15 cellular contexts compared by ENCODE assay signal in genomic region chr15:67095834-67096366, GRCh38. TPM values are rescaled to one million over a fixed set of nuclear protein-coding genes. Genes with fewer than 3 reads are reported as not detected.
DNase-seq lines count a peak whose midpoint lies in the region; ATAC-seq and TF ChIP-seq lines count a peak whose summit lies in the region.
"Had no signal": no experiment of that assay in that cellular context is flagged by ENCODE, and none has a peak within 500 bp of the region (broad histone marks: within the 10 kb centered on the region; RNA-seq: fewer than 3 reads in every experiment).

No MANE protein-coding gene starts in this region.

- H3K4me3 ChIP-seq in OCI-LY1 (ENCODE audit: low read depth, low read length, poor library complexity, severe bottlenecking) (no peak overlapping the region), osteoblast (ENCODE audit: insufficient read depth, low read length) (no peak overlapping the region)
- H3K4me3 ChIP-seq: spleen, stomach had no signal

- DNase-seq in activated T-cell treated with anti-CD3 and anti-CD28 coated beads, Interleukin-2, amount 50 U/mL, for 24 hours = peak; percentile 31
- DNase-seq in activated T-cell treated with anti-CD3 and anti-CD28 coated beads for 4 hours (no peak), osteoblast (ENCODE audit: insufficient read length, low spot score, missing footprints) (no peak), NCI-H2029 (lab: John Stamatoyannopoulos, UW) (no peak), NCI-H2227 (lab: John Stamatoyannopoulos, UW; ENCODE audit: unreplicated experiment) (no peak)
- DNase-seq: activated T-cell treated with anti-CD3 and anti-CD28 coated beads, Interleukin-2, amount 50 U/mL, for 4 hours; anterior cingulate cortex; NCI-H1417; NCI-H2171; spleen; stomach had no signal

- peak overlapping the region; percentile 90 for H3K27ac ChIP-seq in OCI-LY1 (ENCODE audit: low read depth, low read length, poor library complexity, severe bottlenecking)
- H3K27ac ChIP-seq in osteoblast (ENCODE audit: low read depth, low read length) = peak overlapping the region; percentile 84
- H3K27ac ChIP-seq: stomach had no signal

- peaks cover 61% of the 10 kb centered on the region for H3K36me3 Mint-ChIP-seq in activated T-cell treated with anti-CD3 and anti-CD28 coated beads, Interleukin-2, amount 50 U/mL, for 24 hours (ENCODE audit: low read depth)
- H3K36me3 Mint-ChIP-seq in activated naive CD8-positive, alpha-beta T cell = peaks cover 8% of the 10 kb centered on the region
- H3K36me3 Mint-ChIP-seq: WTC11 had no signal

- H2AFZ ChIP-seq in OCI-LY1 (ENCODE audit: low read length) = no peak overlapping the region
- no peak overlapping the region for H2AFZ ChIP-seq in osteoblast (ENCODE audit: low read length)

- H3K9me3 ChIP-seq in OCI-LY1 (ENCODE audit: low read length) = no peaks in the 10 kb centered on the region
- no peaks in the 10 kb centered on the region for H3K9me3 ChIP-seq in osteoblast (ENCODE audit: low read depth, low read length)
- H3K9me3 ChIP-seq: spleen, stomach had no signal

- peak overlapping the region; percentile 76 for H3K27ac Mint-ChIP-seq in activated T-cell treated with anti-CD3 and anti-CD28 coated beads, Interleukin-2, amount 50 U/mL, for 24 hours
- H3K27ac Mint-ChIP-seq in activated naive CD8-positive, alpha-beta T cell = peak overlapping the region; percentile 8
- H3K27ac Mint-ChIP-seq: WTC11 had no signal

- ATAC-seq in GM21528 (IDR thresholded peaks at IDR 0.05; ENCODE audit: low FRiP score, unreplicated experiment) = no peak
- ATAC-seq: activated T-cell treated with anti-CD3 and anti-CD28 coated beads, Interleukin-2, amount 50 U/mL, for 4 hours; WTC11 had no signal

- no peaks in the 10 kb centered on the region for H3K9me3 Mint-ChIP-seq in activated T-cell treated with anti-CD3 and anti-CD28 coated beads, Interleukin-2, amount 50 U/mL, for 24 hours
- no peaks in the 10 kb centered on the region for H3K9me3 Mint-ChIP-seq in activated naive CD8-positive, alpha-beta T cell (ENCODE audit: low read depth)
- H3K9me3 Mint-ChIP-seq: activated T-cell treated with anti-CD3 and anti-CD28 coated beads, Interleukin-2, amount 50 U/mL, for 4 hours; WTC11 had no signal

- H3K36me3 ChIP-seq in OCI-LY1 (ENCODE audit: insufficient read depth, low read length) (peaks cover 28% of the 10 kb centered on the region; the same call in 1 of the 2 replicates), osteoblast (ENCODE audit: insufficient read depth, low read length) (peaks cover 79% of the 10 kb centered on the region)

- TF ChIP-seq CTCF in OCI-LY1 (IDR thresholded peaks at IDR 0.05; ENCODE audit: low read length) (no peak), osteoblast (IDR thresholded peaks at IDR 0.05; ENCODE audit: extremely low read depth, low read depth, low read length) (no peak)

- peaks cover 100% of the 10 kb centered on the region for H3K4me1 ChIP-seq in OCI-LY1 (ENCODE audit: insufficient read depth, low read length, severe bottlenecking)
- peaks cover 68% of the 10 kb centered on the region for H3K4me1 ChIP-seq in osteoblast (ENCODE audit: insufficient read depth, low read length)

- no peaks in the 10 kb centered on the region for H3K9me2 ChIP-seq in OCI-LY1 (ENCODE audit: low read depth, low read length)

- H3K4me1 Mint-ChIP-seq in activated T-cell treated with anti-CD3 and anti-CD28 coated beads, Interleukin-2, amount 50 U/mL, for 24 hours (ENCODE audit: low read depth) = peaks cover 90% of the 10 kb centered on the region
- peaks cover 64% of the 10 kb centered on the region for H3K4me1 Mint-ChIP-seq in activated naive CD8-positive, alpha-beta T cell (ENCODE audit: low read depth)

- no peak overlapping the region for H3K4me3 Mint-ChIP-seq in activated T-cell treated with anti-CD3 and anti-CD28 coated beads, Interleukin-2, amount 50 U/mL, for 24 hours
- H3K4me3 Mint-ChIP-seq in activated naive CD8-positive, alpha-beta T cell = no peak overlapping the region
- H3K4me3 Mint-ChIP-seq: activated T-cell treated with anti-CD3 and anti-CD28 coated beads, Interleukin-2, amount 50 U/mL, for 4 hours; WTC11 had no signal

- H3K9ac ChIP-seq in OCI-LY1 (ENCODE audit: low read length) = no peak overlapping the region

- H3K27me3 ChIP-seq in OCI-LY1 (ENCODE audit: insufficient read depth, low read length) = no peaks in the 10 kb centered on the region
- H3K27me3 ChIP-seq in osteoblast (ENCODE audit: insufficient read depth, low read length) = no peaks in the 10 kb centered on the region
- H3K27me3 ChIP-seq: spleen, stomach had no signal

- H4K20me1 ChIP-seq in OCI-LY1 (ENCODE audit: insufficient read depth, low read length) = no peaks in the 10 kb centered on the region
- peaks cover 44% of the 10 kb centered on the region for H4K20me1 ChIP-seq in osteoblast (ENCODE audit: insufficient read depth, low read length)

- peak overlapping the region; percentile 29; the same call in 1 of the 2 replicates for H3K4me2 ChIP-seq in OCI-LY1 (ENCODE audit: low read length)
- no peak overlapping the region for H3K4me2 ChIP-seq in osteoblast (ENCODE audit: insufficient read depth, low read length)

- H3F3A ChIP-seq in OCI-LY1 (ENCODE audit: insufficient read depth, low read length) = 0 out of 2 replicates have a peak, but pooled peaks cover 4% of the 10 kb centered on the region

- no peaks in the 10 kb centered on the region for H3K27me3 Mint-ChIP-seq in activated T-cell treated with anti-CD3 and anti-CD28 coated beads, Interleukin-2, amount 50 U/mL, for 24 hours
- H3K27me3 Mint-ChIP-seq in activated naive CD8-positive, alpha-beta T cell = no peaks in the 10 kb centered on the region

- peaks cover 31% of the 10 kb centered on the region for H3K79me2 ChIP-seq in OCI-LY1 (ENCODE audit: insufficient read depth, low read length)
- H3K79me2 ChIP-seq in osteoblast (ENCODE audit: insufficient read depth, low read length) = peaks cover 97% of the 10 kb centered on the region

RNA-seq across cellular contexts. Expression of gene SMAD3, which starts 30.5 kb away (rescaled TPM):
- 41.8 and 60.1 TPM in 2 replicates for total RNA-seq in osteoblast
